ENCODE assay signal across 1 cellular context in genomic region chr6:41063884-41064285, GRCh38.
A peak's percentile ranks its signal among the peaks of the same experiment; 100 is the strongest.
TF ChIP-seq lines count a peak whose summit lies in the region.

No MANE protein-coding gene starts in this region.

TF ChIP-seq in GM12878, 131 proteins besides CTCF, POLR2A, EP300 and RAD21:
- TF ChIP-seq, protein P1, sequence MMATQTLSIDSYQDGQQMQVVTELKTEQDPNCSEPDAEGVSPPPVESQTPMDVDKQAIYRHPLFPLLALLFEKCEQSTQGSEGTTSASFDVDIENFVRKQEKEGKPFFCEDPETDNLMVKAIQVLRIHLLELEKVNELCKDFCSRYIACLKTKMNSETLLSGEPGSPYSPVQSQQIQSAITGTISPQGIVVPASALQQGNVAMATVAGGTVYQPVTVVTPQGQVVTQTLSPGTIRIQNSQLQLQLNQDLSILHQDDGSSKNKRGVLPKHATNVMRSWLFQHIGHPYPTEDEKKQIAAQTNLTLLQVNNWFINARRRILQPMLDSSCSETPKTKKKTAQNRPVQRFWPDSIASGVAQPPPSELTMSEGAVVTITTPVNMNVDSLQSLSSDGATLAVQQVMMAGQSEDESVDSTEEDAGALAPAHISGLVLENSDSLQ (IDR thresholded peaks at IDR 0.05) = no peak
- peak; percentile 29 for TF ChIP-seq RUNX3 (IDR thresholded peaks at IDR 0.05; ENCODE audit: low read length)
- no peak for TF ChIP-seq NR2C1 (IDR thresholded peaks at IDR 0.05)
- no peak for TF ChIP-seq SP1 (IDR thresholded peaks at IDR 0.05; ENCODE audit: low read depth, low read length)
- TF ChIP-seq TCF12 (IDR thresholded peaks at IDR 0.05; ENCODE audit: low read depth, low read length) = no peak
- no peak for TF ChIP-seq PML (IDR thresholded peaks at IDR 0.05; ENCODE audit: low read length)
- TF ChIP-seq MTA2 (IDR thresholded peaks at IDR 0.05; ENCODE audit: low read depth) = no peak
- TF ChIP-seq TCF7 (IDR thresholded peaks at IDR 0.05; ENCODE audit: borderline replicate concordance) = peak; percentile 65; the same call in 1 of the 2 replicates
